24 cellular contexts compared by ENCODE assay signal in genomic region chr10:1157615-1157933, GRCh38.
"Had no signal": no experiment of that assay in that cellular context is flagged by ENCODE, and none has a peak within 500 bp of the region (broad histone marks: within the 10 kb centered on the region; RNA-seq: fewer than 3 reads in every experiment).

No MANE protein-coding gene starts in this region.

- DNase-seq: cerebellar nuclear complex; effector memory CD4-positive, alpha-beta T cell; foreskin melanocyte; glutamatergic neuron; hypothalamus; immature natural killer cell; kidney glomerular epithelial cell; left colon; left ventricle myocardium superior; lower lobe of right lung; natural killer cell; right cardiac atrium; stimulated activated CD4-positive, alpha-beta T cell treated with anti-CD3 and anti-CD28 coated beads, Interleukin-4, amount 100 ng/mL, for 4 hours; stimulated activated naive CD8-positive, alpha-beta T cell treated with anti-CD3 and anti-CD28 coated beads, Interleukin-15, Interleukin-2, amounts not matched to agents 100 U/mL and 50 U/mL, for 24 hours; transverse colon; upper lobe of right lung had no signal

- H3K27me3 ChIP-seq: neutrophil, sigmoid colon, transverse colon, upper lobe of right lung had no signal

- ATAC-seq: left colon; left ventricle myocardium superior; lower lobe of right lung; natural killer cell; right cardiac atrium; stimulated activated memory B cell treated with anti-CD40 and anti-IgM and Interleukin-4, amounts not matched to agents 10 μg/mL and 1 μg/mL and 100 μg/mL, for 72 hours; stimulated activated naive CD8-positive, alpha-beta T cell treated with anti-CD3 and anti-CD28 coated beads, Interleukin-15, Interleukin-2, amounts not matched to agents 100 U/mL and 50 U/mL, for 24 hours; upper lobe of right lung had no signal

- H3K9me3 ChIP-seq: esophagus muscularis mucosa, lower lobe of right lung, neutrophil, sigmoid colon, transverse colon, upper lobe of right lung had no signal

- H3K9me3 Mint-ChIP-seq: dendritic cell treated with granulocyte-macrophage colony-stimulating factor and Interleukin-4, amounts not matched to agents 40 ng/mL and 50 ng/mL, for 4 days; immature natural killer cell; natural killer cell; stimulated activated memory B cell treated with anti-CD40 and anti-IgM and Interleukin-4, amounts not matched to agents 10 μg/mL and 1 μg/mL and 100 μg/mL, for 72 hours had no signal

- H3K36me3 ChIP-seq: esophagus muscularis mucosa, lower lobe of right lung, neutrophil, sigmoid colon, transverse colon, upper lobe of right lung had no signal

- H3K4me1 ChIP-seq: esophagus muscularis mucosa, lower lobe of right lung, parathyroid adenoma, sigmoid colon, transverse colon, upper lobe of right lung had no signal

- H3K4me1 Mint-ChIP-seq: immature natural killer cell; stimulated activated memory B cell treated with anti-CD40 and anti-IgM and Interleukin-4, amounts not matched to agents 10 μg/mL and 1 μg/mL and 100 μg/mL, for 72 hours had no signal

- H3K27ac Mint-ChIP-seq: dendritic cell treated with granulocyte-macrophage colony-stimulating factor and Interleukin-4, amounts not matched to agents 40 ng/mL and 50 ng/mL, for 4 days; immature natural killer cell; progenitor cell of endocrine pancreas; stimulated activated memory B cell treated with anti-CD40 and anti-IgM and Interleukin-4, amounts not matched to agents 10 μg/mL and 1 μg/mL and 100 μg/mL, for 72 hours had no signal

- H3K4me3 Mint-ChIP-seq: dendritic cell treated with granulocyte-macrophage colony-stimulating factor and Interleukin-4, amounts not matched to agents 40 ng/mL and 50 ng/mL, for 4 days; immature natural killer cell; natural killer cell; stimulated activated memory B cell treated with anti-CD40 and anti-IgM and Interleukin-4, amounts not matched to agents 10 μg/mL and 1 μg/mL and 100 μg/mL, for 72 hours had no signal

- H3K4me3 ChIP-seq: esophagus muscularis mucosa, lower lobe of right lung, sigmoid colon, transverse colon, upper lobe of right lung had no signal

- H3K36me3 Mint-ChIP-seq: natural killer cell; stimulated activated memory B cell treated with anti-CD40 and anti-IgM and Interleukin-4, amounts not matched to agents 10 μg/mL and 1 μg/mL and 100 μg/mL, for 72 hours had no signal

- FAIRE-seq: endothelial cell of umbilical vein had no signal

- H3K27ac ChIP-seq: esophagus muscularis mucosa, lower lobe of right lung, neutrophil, parathyroid adenoma, sigmoid colon, transverse colon, upper lobe of right lung had no signal

- H3K27me3 Mint-ChIP-seq: dendritic cell treated with granulocyte-macrophage colony-stimulating factor and Interleukin-4, amounts not matched to agents 40 ng/mL and 50 ng/mL, for 4 days had no signal
